Comparison of ENCODE assay signal across 9 cellular contexts in genomic region chr17:49779730-49780220, GRCh38. TPM values are rescaled to one million over a fixed set of nuclear protein-coding genes. Genes with fewer than 3 reads are reported as not detected.
DNase-seq lines count a peak whose midpoint lies in the region; ATAC-seq and TF ChIP-seq lines count a peak whose summit lies in the region.
"Had no signal": no experiment of that assay in that cellular context is flagged by ENCODE, and none has a peak within 500 bp of the region (broad histone marks: within the 10 kb centered on the region; RNA-seq: fewer than 3 reads in every experiment).

No MANE protein-coding gene starts in this region.

- no peaks in the 10 kb centered on the region for H3K9me3 ChIP-seq in CD8-positive, alpha-beta T cell (ENCODE audit: low read length)
- H3K9me3 ChIP-seq in GM23248 (ENCODE audit: low read depth) (no peaks in the 10 kb centered on the region), vagina (no peaks in the 10 kb centered on the region)

- in situ Hi-C loops in GM23248 (cut with MboI): no loop called here

- no peaks in the 10 kb centered on the region for H3K9me2 ChIP-seq in GM23248 (ENCODE audit: insufficient read depth)

- DNase-seq in CD8-positive, alpha-beta T cell: peak in 1 of 7 experiments; percentile 24
- DNase-seq in GM23248 (peak; percentile 95), NOMO-1 treated with DMSO at 0.1 percent for 48 hours (lab: John Stamatoyannopoulos, UW; ENCODE audit: unreplicated experiment) (peak; percentile 45), cardiac fibroblast (ENCODE audit: low read depth in 2 of 2) (peak; percentile 86 to 96), lung microvascular endothelial cell (ENCODE audit: low read depth in 2 of 2) (peak; percentile 78 to 79), vagina (ENCODE audit: extremely low spot score in 2 of 2) (no peak)
- no peak for DNase-seq in activated T-helper 2 cell treated with anti-CD3 and anti-CD28 coated beads, Interferon-gamma antibody, Interleukin-2, Interleukin-4, amounts not matched to agents 10 μg/mL and 5 μg/mL and 100 μg/mL, durations not matched to agents 14 hours and 24 hours and 36 hours (ENCODE audit: low spot score)
- DNase-seq: activated B cell treated with CpG ODN at 0.5 μM for 24 hours had no signal

- no peak overlapping the region for H3K4me3 ChIP-seq in CD8-positive, alpha-beta T cell (ENCODE audit: low read depth, low read length)
- H3K4me3 ChIP-seq in GM23248 (no peak overlapping the region), cardiac fibroblast (replicated peaks in 1 of 2; ENCODE audit: low read depth in 2 of 2, low read length in 2 of 2) (no peak overlapping the region), vagina (no peak overlapping the region)

- TF ChIP-seq POLR2A in vagina (IDR thresholded peaks at IDR 0.05): no peak

- no peaks in the 10 kb centered on the region for H3K27me3 ChIP-seq in CD8-positive, alpha-beta T cell (ENCODE audit: insufficient read depth, low read length)
- H3K27me3 ChIP-seq in GM23248 (replicated peaks; ENCODE audit: insufficient read depth) (no peaks in the 10 kb centered on the region), vagina (no peaks in the 10 kb centered on the region)

- intact Hi-C loops in CD8-positive, alpha-beta T cell (cut with DNase I, micrococcal nuclease): loop anchor here in 1 of 2 experiments (1.0 to 2.0 kb wide), 2 partner anchors 71 to 209 kb away; no protein-coding TSS in a partner anchor
- intact Hi-C loops in vagina (cut with DNase I): loop anchor here (5.0 kb wide), 2 partner anchors 72 to 212 kb away; partner anchors contain the start of gene SLC35B1
- intact Hi-C loops in activated T-helper 2 cell treated with anti-CD3 and anti-CD28 coated beads, Interferon-gamma antibody, Interleukin-2, Interleukin-4, amounts not matched to agents 10 μg/mL and 5 μg/mL and 100 μg/mL, durations not matched to agents 14 hours and 24 hours and 36 hours (cut with micrococcal nuclease): no loop called here

- no peaks in the 10 kb centered on the region for H3K4me1 ChIP-seq in CD8-positive, alpha-beta T cell (ENCODE audit: insufficient read depth, low read length)
- H3K4me1 ChIP-seq in GM23248 (ENCODE audit: insufficient read depth) (peaks cover 15% of the 10 kb centered on the region), vagina (peaks cover 19% of the 10 kb centered on the region)

- H3K79me2 ChIP-seq in GM23248 (ENCODE audit: insufficient read depth): no peaks in the 10 kb centered on the region

- H3F3A ChIP-seq in GM23248 (ENCODE audit: insufficient read depth): peaks cover 12% of the 10 kb centered on the region

- peak; percentile 24 for TF ChIP-seq CTCF in CD8-positive, alpha-beta T cell (IDR thresholded peaks at IDR 0.05)
- TF ChIP-seq CTCF in cardiac fibroblast (IDR thresholded peaks at IDR 0.05; ENCODE audit: low read depth, low read length) (peak; percentile 59), vagina (IDR thresholded peaks at IDR 0.05) (peak in 2 of 3 experiments; percentile 34 to 57)

- peak overlapping the region; percentile 43; the same call in 1 of the 2 replicates for H2AFZ ChIP-seq in GM23248

- H3K4me1 Mint-ChIP-seq in CD8-positive, alpha-beta T cell (ENCODE audit: low read depth): peaks cover 5% of the 10 kb centered on the region
- H3K4me1 Mint-ChIP-seq in activated T-helper 2 cell treated with anti-CD3 and anti-CD28 coated beads, Interferon-gamma antibody, Interleukin-2, Interleukin-4, amounts not matched to agents 10 μg/mL and 5 μg/mL and 100 μg/mL, durations not matched to agents 14 hours and 24 hours and 36 hours (ENCODE audit: low read depth): peaks cover 10% of the 10 kb centered on the region
- H3K4me1 Mint-ChIP-seq: activated B cell treated with CpG ODN at 0.5 μM for 24 hours had no signal

- no peaks in the 10 kb centered on the region for H4K20me1 ChIP-seq in GM23248 (ENCODE audit: insufficient read depth)

- POLR2A ChIA-PET in CD8-positive, alpha-beta T cell (lab: Charles Lee): interaction anchor here (1.2 to 1.3 kb wide), 3 partner anchors 8 to 31 kb away, joined by 4 to 7 read pairs (median 4); partner anchors contain the start of genes FAM117A and KAT7

- no peaks in the 10 kb centered on the region for H3K9me3 Mint-ChIP-seq in CD8-positive, alpha-beta T cell
- H3K9me3 Mint-ChIP-seq in activated T-helper 2 cell treated with anti-CD3 and anti-CD28 coated beads, Interferon-gamma antibody, Interleukin-2, Interleukin-4, amounts not matched to agents 10 μg/mL and 5 μg/mL and 100 μg/mL, durations not matched to agents 14 hours and 24 hours and 36 hours: no peaks in the 10 kb centered on the region
- H3K9me3 Mint-ChIP-seq: activated B cell treated with CpG ODN at 0.5 μM for 24 hours had no signal

- peak overlapping the region; percentile 26; the same call in 1 of the 2 replicates for H3K9ac ChIP-seq in GM23248

- 0% methylated on average over 2 of the region's 2 CpGs for WGBS in GM23248 (ENCODE audit: low coverage in 1 of 2, low lambda C conversion rate in 2 of 2, missing lambda C conversion rate in 2 of 2), 2 experiments

- peak overlapping the region; percentile 72 for H3K4me2 ChIP-seq in GM23248 (ENCODE audit: unreplicated experiment)

- CTCF ChIA-PET in CD8-positive, alpha-beta T cell (lab: Charles Lee): interaction anchor here (0.5 to 3.6 kb wide), 16 partner anchors 8 to 212 kb away, joined by 3 to 24 read pairs (median 4); partner anchors contain the start of gene SLC35B1

- H3K4me3 Mint-ChIP-seq in CD8-positive, alpha-beta T cell: no peak overlapping the region
- H3K4me3 Mint-ChIP-seq in activated T-helper 2 cell treated with anti-CD3 and anti-CD28 coated beads, Interferon-gamma antibody, Interleukin-2, Interleukin-4, amounts not matched to agents 10 μg/mL and 5 μg/mL and 100 μg/mL, durations not matched to agents 14 hours and 24 hours and 36 hours (ENCODE audit: low read depth): no peak overlapping the region
- H3K4me3 Mint-ChIP-seq: activated B cell treated with CpG ODN at 0.5 μM for 24 hours had no signal

- no peak overlapping the region for H3K27ac ChIP-seq in CD8-positive, alpha-beta T cell (ENCODE audit: low read depth, low read length)
- H3K27ac ChIP-seq in GM23248 (peak overlapping the region; percentile 82), vagina (no peak overlapping the region)

- no peaks in the 10 kb centered on the region for H3K36me3 ChIP-seq in CD8-positive, alpha-beta T cell (ENCODE audit: insufficient read depth, low read length)
- H3K36me3 ChIP-seq in GM23248 (ENCODE audit: low read depth): no peaks in the 10 kb centered on the region
- no peaks in the 10 kb centered on the region for H3K36me3 ChIP-seq in vagina

- ATAC-seq in CD8-positive, alpha-beta T cell: no peak
- no peak for ATAC-seq in HG03097 (IDR thresholded peaks at IDR 0.05; ENCODE audit: low FRiP score, unreplicated experiment)

- no peaks in the 10 kb centered on the region for H3K36me3 Mint-ChIP-seq in CD8-positive, alpha-beta T cell
- no peaks in the 10 kb centered on the region for H3K36me3 Mint-ChIP-seq in activated T-helper 2 cell treated with anti-CD3 and anti-CD28 coated beads, Interferon-gamma antibody, Interleukin-2, Interleukin-4, amounts not matched to agents 10 μg/mL and 5 μg/mL and 100 μg/mL, durations not matched to agents 14 hours and 24 hours and 36 hours (ENCODE audit: low read depth)

- no peaks in the 10 kb centered on the region for H3K27me3 Mint-ChIP-seq in CD8-positive, alpha-beta T cell (ENCODE audit: low read depth)
- H3K27me3 Mint-ChIP-seq in activated T-helper 2 cell treated with anti-CD3 and anti-CD28 coated beads, Interferon-gamma antibody, Interleukin-2, Interleukin-4, amounts not matched to agents 10 μg/mL and 5 μg/mL and 100 μg/mL, durations not matched to agents 14 hours and 24 hours and 36 hours (ENCODE audit: low read depth): peaks cover 6% of the 10 kb centered on the region
- H3K27me3 Mint-ChIP-seq: activated B cell treated with CpG ODN at 0.5 μM for 24 hours had no signal

- no peak overlapping the region for H3K27ac Mint-ChIP-seq in CD8-positive, alpha-beta T cell
- H3K27ac Mint-ChIP-seq in activated T-helper 2 cell treated with anti-CD3 and anti-CD28 coated beads, Interferon-gamma antibody, Interleukin-2, Interleukin-4, amounts not matched to agents 10 μg/mL and 5 μg/mL and 100 μg/mL, durations not matched to agents 14 hours and 24 hours and 36 hours: no peak overlapping the region
- H3K27ac Mint-ChIP-seq: activated B cell treated with CpG ODN at 0.5 μM for 24 hours had no signal

RNA-seq across cellular contexts. Expression of gene KAT7, which starts 8.7 kb away (rescaled TPM):
- total RNA-seq in CD8-positive, alpha-beta T cell: 100 to 1,000 TPM; 170 to 189 TPM
- 20.9 and 41.9 TPM in 2 replicates for total RNA-seq in GM23248 (2014; rRNA removed; shearing (Covaris generic))
- 27.0 and 27.5 TPM in 2 replicates for polyA plus RNA-seq in GM23248 (2016; fragmentation: Nextera tagmentation; extraction: Ambion mirVana)
- total RNA-seq in lung microvascular endothelial cell: 21.4 and 22.0 TPM in 2 replicates
- 36.1 TPM for total RNA-seq in vagina
- total RNA-seq in activated T-helper 2 cell treated with anti-CD3 and anti-CD28 coated beads, Interferon-gamma antibody, Interleukin-2, Interleukin-4, amounts not matched to agents 10 μg/mL and 5 μg/mL and 100 μg/mL, durations not matched to agents 14 hours and 24 hours and 36 hours: 62.1 and 65.0 TPM in 2 replicates

RNA-seq across cellular contexts. Expression of gene FAM117A, which starts 15.8 kb away (rescaled TPM):
- 10 to 100 TPM; 23.4 to 28.7 TPM for total RNA-seq in CD8-positive, alpha-beta T cell
- 4.0 and 10.2 TPM in 2 replicates for total RNA-seq in GM23248 (2014; rRNA removed; shearing (Covaris generic))
- polyA plus RNA-seq in GM23248 (2016; fragmentation: Nextera tagmentation; extraction: Ambion mirVana): 1.8 and 2.1 TPM in 2 replicates
- total RNA-seq in lung microvascular endothelial cell: 2.8 and 6.7 TPM in 2 replicates
- total RNA-seq in vagina: 15.7 TPM
- total RNA-seq in activated T-helper 2 cell treated with anti-CD3 and anti-CD28 coated beads, Interferon-gamma antibody, Interleukin-2, Interleukin-4, amounts not matched to agents 10 μg/mL and 5 μg/mL and 100 μg/mL, durations not matched to agents 14 hours and 24 hours and 36 hours: 12.2 and 15.8 TPM in 2 replicates

Comparison
In these comparisons a context has a peak if more than half of its experiments do, and no peak if none do; other contexts are left out.
1. DNase-seq: peak in GM23248 (single experiment), NOMO-1 treated with DMSO at 0.1 percent for 48 hours (single experiment), cardiac fibroblast (2 of 2) and lung microvascular endothelial cell (2 of 2); none in vagina (0 of 2) and activated T-helper 2 cell treated with anti-CD3 and anti-CD28 coated beads, Interferon-gamma antibody, Interleukin-2, Interleukin-4, amounts not matched to agents 10 μg/mL and 5 μg/mL and 100 μg/mL, durations not matched to agents 14 hours and 24 hours and 36 hours (single experiment).
2. Peak in every context shown above with its lines, with median percentiles within 50 percentile points of each other: CTCF ChIP-seq.